Comparison of ENCODE assay signal across 21 cellular contexts in the genomic region with DNA sequence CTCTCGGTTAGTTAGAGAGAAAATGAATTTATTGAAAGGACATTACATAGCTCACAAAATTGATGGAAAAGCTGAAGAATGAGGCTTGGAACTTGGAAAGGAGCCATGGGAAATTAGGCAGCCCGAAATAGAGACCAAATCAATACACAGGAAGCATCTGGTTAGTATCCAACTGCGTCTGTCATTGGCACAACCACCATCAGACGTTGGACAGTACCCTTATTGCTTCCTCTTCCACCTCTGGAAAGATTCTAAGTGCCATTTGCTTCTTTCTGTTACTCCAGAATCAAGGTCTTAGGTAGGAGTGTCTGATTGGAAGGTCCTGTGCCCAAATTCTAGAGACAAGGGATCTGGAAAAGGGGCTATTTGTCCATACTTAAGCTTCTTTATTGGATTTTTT. TPM values are rescaled to one million over a fixed set of nuclear protein-coding genes. Genes with fewer than 3 reads are reported as not detected.
DNase-seq lines count a peak whose midpoint lies in the region; ATAC-seq and TF ChIP-seq lines count a peak whose summit lies in the region.
"Had no signal": no experiment of that assay in that cellular context is flagged by ENCODE, and none has a peak within 500 bp of the region (broad histone marks: within the 10 kb centered on the region; RNA-seq: fewer than 3 reads in every experiment).

No MANE protein-coding gene starts in this region.

- no peak overlapping the region for H3K4me3 ChIP-seq in testis
- H3K4me3 ChIP-seq: BLaER1, GM23248, HAP-1, Peyer's patch had no signal

- H3K36me3 ChIP-seq in testis (ENCODE audit: low read depth, missing control alignments) = no peaks in the 10 kb centered on the region
- H3K36me3 ChIP-seq: HAP-1, Peyer's patch had no signal

- no peak for ATAC-seq in HG02759 (IDR thresholded peaks at IDR 0.05; ENCODE audit: unreplicated experiment)
- ATAC-seq in HG03378 (IDR thresholded peaks at IDR 0.05; ENCODE audit: unreplicated experiment) = no peak

- no peak for TF ChIP-seq CTCF in testis (IDR thresholded peaks at IDR 0.05)

- H3K27me3 ChIP-seq in testis = no peaks in the 10 kb centered on the region
- H3K27me3 ChIP-seq: BLaER1, Peyer's patch had no signal

- no peak overlapping the region for H3K27ac ChIP-seq in testis
- H3K27ac ChIP-seq: BLaER1, GM23248, Peyer's patch had no signal

- DNase-seq in KBM-7 (peak; percentile 73), NCI-H446 treated with DMSO at 0.1 percent for 48 hours (lab: John Stamatoyannopoulos, UW) (peak; percentile 14), dermis blood vessel endothelial cell (peak; percentile 74), lung microvascular endothelial cell (ENCODE audit: low read depth in 2 of 2) (peak; percentile 48 to 64), testis (no peak), NCI-H2029 treated with DMSO at 0.1 percent for 48 hours (lab: John Stamatoyannopoulos, UW) (no peak)
- DNase-seq: Caco-2; CD4-positive, alpha-beta T cell; DMS 273 treated with DMSO at 0.1 percent for 48 hours; DMS79 treated with DMSO at 0.1 percent for 48 hours; GM23248; IMR-90; NCI-H187; NCI-H2107; NCI-H510A; NCI-H774; Peyer's patch had no signal

- WGBS in testis, 2 donors = 75 to 77% methylated on average over 4 of the region's 4 CpGs

- TF ChIP-seq POLR2A in testis (IDR thresholded peaks at IDR 0.05) = no peak

- intact Hi-C loops in testis (cut with DNase I; ENCODE audit: low total_unique reads) = no loop called here

- no peaks in the 10 kb centered on the region for H3K4me1 ChIP-seq in testis
- H3K4me1 ChIP-seq: BLaER1, HAP-1, Peyer's patch had no signal

- no peaks in the 10 kb centered on the region for H3K9me3 ChIP-seq in testis

- in situ Hi-C loops in KBM-7 (cut with MboI; ENCODE audit: low pct_unique_long_range_greater_than_20kb, low sequenced_read_pairs) = no loop called here

RNA-seq across cellular contexts. Expression of gene HACD2, which starts 10.5 kb away (rescaled TPM):
- 24.8 and 39.4 TPM in 2 replicates for total RNA-seq in dermis blood vessel endothelial cell
- total RNA-seq in lung microvascular endothelial cell = 13.5 and 22.4 TPM in 2 replicates
- total RNA-seq in testis = 10 to 100 TPM; 55.9 to 79.7 TPM
- polyA plus RNA-seq in testis (ENCODE audit: insufficient read depth, low read depth, low replicate concordance) = 34.8 TPM

Comparison
In these comparisons a context has a peak if more than half of its experiments do, and no peak if none do; other contexts are left out.
1. DNase-seq: peak in KBM-7 (single experiment), NCI-H446 treated with DMSO at 0.1 percent for 48 hours (single experiment), dermis blood vessel endothelial cell (single experiment) and lung microvascular endothelial cell (2 of 2); none in testis (single experiment) and NCI-H2029 treated with DMSO at 0.1 percent for 48 hours (single experiment).